ENCODE assay signal across 8 cellular contexts in the genomic region with DNA sequence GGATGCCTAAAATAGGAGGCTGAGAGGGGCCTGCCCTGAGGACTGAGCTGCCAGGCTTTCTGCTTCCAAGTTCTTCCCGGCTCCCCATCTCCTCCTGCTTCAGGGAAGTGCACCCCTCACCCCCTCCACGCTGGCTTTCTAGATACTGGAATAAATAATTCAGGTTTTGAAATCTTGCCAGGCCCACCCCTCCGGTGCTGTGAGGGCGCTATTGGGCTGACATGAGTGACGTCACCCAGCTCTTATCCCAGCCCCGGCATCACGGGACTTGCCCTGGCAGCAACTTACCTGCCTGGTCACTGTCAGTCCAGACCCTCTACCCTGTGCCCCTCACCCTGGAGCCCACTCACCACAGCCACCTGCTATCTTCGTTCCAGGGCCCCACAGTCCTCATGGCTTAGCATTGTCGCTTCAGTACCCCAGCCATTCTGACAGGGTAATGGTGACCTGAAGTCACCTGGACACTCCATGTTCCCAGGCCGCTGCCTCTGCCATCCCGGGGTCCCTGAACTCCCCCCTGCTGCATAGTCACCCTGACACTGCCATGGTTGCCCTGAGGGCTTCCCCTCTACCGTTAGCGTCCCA. TPM values are rescaled to one million over a fixed set of nuclear protein-coding genes. Genes with fewer than 3 reads are reported as not detected.
A peak's percentile ranks its signal among the peaks of the same experiment; 100 is the strongest.
DNase-seq lines count a peak whose midpoint lies in the region; ATAC-seq, FAIRE-seq and TF ChIP-seq lines count a peak whose summit lies in the region.

No MANE protein-coding gene starts in this region.

- no peak for TF ChIP-seq RAD21 in Ishikawa (IDR thresholded peaks at IDR 0.05; ENCODE audit: low read depth)

- peak overlapping the region; percentile 88 to 98 (median 92) for H3K4me2 ChIP-seq in BLaER1 treated with 17β-estradiol and CSF1 and Interleukin-3, amounts not matched to agents 10 nM and 100 nM

- no peaks in the 10 kb centered on the region for H3K9me3 ChIP-seq in BLaER1 treated with 17β-estradiol and CSF1 and Interleukin-3, amounts not matched to agents 10 nM and 100 nM (replicated peaks in 1 of 11)
- no peaks in the 10 kb centered on the region for H3K9me3 ChIP-seq in esophagus squamous epithelium
- no peaks in the 10 kb centered on the region for H3K9me3 ChIP-seq in muscle layer of duodenum (ENCODE audit: control insufficient read depth in 1 of 2, low read length in 2 of 2)
- H3K9me3 ChIP-seq in uterus, result no peaks in the 10 kb centered on the region

- H3K27ac Mint-ChIP-seq in activated CD8-positive, alpha-beta T cell treated with anti-CD3 and anti-CD28 coated beads, Interleukin-2, amount 10 ng/mL, durations not matched to agents 7 days and 5 days, result peak overlapping the region; percentile 82

- TF ChIP-seq CTCF in esophagus squamous epithelium (IDR thresholded peaks at IDR 0.05), result no peak
- no peak for TF ChIP-seq CTCF in uterus (IDR thresholded peaks at IDR 0.05)

- H3K27me3 Mint-ChIP-seq in activated CD8-positive, alpha-beta T cell treated with anti-CD3 and anti-CD28 coated beads, Interleukin-2, amount 10 ng/mL, durations not matched to agents 7 days and 5 days (ENCODE audit: low read depth), result peaks cover 17% of the 10 kb centered on the region

- peaks cover 15 to 37% (median 28%) of the 10 kb centered on the region in 10 experiments for H3K4me1 ChIP-seq in BLaER1 treated with 17β-estradiol and CSF1 and Interleukin-3, amounts not matched to agents 10 nM and 100 nM
- H3K4me1 ChIP-seq in esophagus squamous epithelium (peaks cover 19 to 46% (median 19%) of the 10 kb centered on the region in 3 donors), muscle layer of duodenum (ENCODE audit: control insufficient read depth in 1 of 2, insufficient read depth in 2 of 2, low read length in 2 of 2) (peaks cover 7 to 20% of the 10 kb centered on the region in 2 donors), uterus (peaks cover 6 to 8% of the 10 kb centered on the region in 2 donors)

- TF ChIP-seq POLR2A in esophagus squamous epithelium (IDR thresholded peaks at IDR 0.05), result no peak
- TF ChIP-seq POLR2A in uterus (IDR thresholded peaks at IDR 0.05), result peak in 1 of 2 donors; percentile 26

- H3K9me3 Mint-ChIP-seq in activated CD8-positive, alpha-beta T cell treated with anti-CD3 and anti-CD28 coated beads, Interleukin-2, amount 10 ng/mL, durations not matched to agents 7 days and 5 days (ENCODE audit: insufficient read depth), result no peaks in the 10 kb centered on the region

- H3K27ac ChIP-seq in BLaER1 treated with 17β-estradiol and CSF1 and Interleukin-3, amounts not matched to agents 10 nM and 100 nM, result peak overlapping the region in 3 of 11 experiments; percentile 3 to 44 (median 5); a peak in 3 of 22 replicates
- peak overlapping the region; percentile 24 to 75 (median 57) for H3K27ac ChIP-seq in esophagus squamous epithelium
- H3K27ac ChIP-seq in muscle layer of duodenum (ENCODE audit: low read length), result no peak overlapping the region
- H3K27ac ChIP-seq in uterus, result peak overlapping the region in 1 of 2 donors; percentile 23

- TF ChIP-seq EP300 in Ishikawa (IDR thresholded peaks at IDR 0.05; ENCODE audit: borderline replicate concordance), result no peak

- no peaks in the 10 kb centered on the region for H3K36me3 ChIP-seq in BLaER1 treated with 17β-estradiol and CSF1 and Interleukin-3, amounts not matched to agents 10 nM and 100 nM
- no peaks in the 10 kb centered on the region for H3K36me3 ChIP-seq in esophagus squamous epithelium
- no peaks in the 10 kb centered on the region for H3K36me3 ChIP-seq in muscle layer of duodenum (ENCODE audit: control insufficient read depth in 1 of 2, insufficient read depth in 2 of 2, low read length in 2 of 2)
- H3K36me3 ChIP-seq in uterus, result no peaks in the 10 kb centered on the region

- intact Hi-C loops in esophagus squamous epithelium (cut with DNase I), result loop anchor here (5.0 to 10.0 kb wide), 4 partner anchors 34 to 289 kb away; no protein-coding TSS in a partner anchor
- intact Hi-C loops in uterus (cut with DNase I; ENCODE audit: low total_unique reads), result loop anchor here (5.0 kb wide), 1 partner anchor 34 kb away; no protein-coding TSS in a partner anchor

- H3K4me3 ChIP-seq in BLaER1 treated with 17β-estradiol and CSF1 and Interleukin-3, amounts not matched to agents 10 nM and 100 nM, result peak overlapping the region in 5 of 10 experiments; percentile 60 to 75 (median 67); a peak in 8 of 20 replicates
- peak overlapping the region in 3 of 4 donors; percentile 43 to 68 (median 50) for H3K4me3 ChIP-seq in esophagus squamous epithelium
- peak overlapping the region; percentile 30 to 58 for H3K4me3 ChIP-seq in muscle layer of duodenum (ENCODE audit: low read depth in 1 of 2, low read length in 2 of 2)
- peak overlapping the region; percentile 15 to 41 for H3K4me3 ChIP-seq in uterus

- H3K9ac ChIP-seq in BLaER1 treated with 17β-estradiol and CSF1 and Interleukin-3, amounts not matched to agents 10 nM and 100 nM, result peak overlapping the region in 9 of 11 experiments; percentile 8 to 84 (median 75); a peak in 13 of 22 replicates

- peak; percentile 40 for DNase-seq in activated CD8-positive, alpha-beta T cell treated with anti-CD3 and anti-CD28 coated beads, Interleukin-2, amount 10 ng/mL, durations not matched to agents 7 days and 5 days
- no peak for DNase-seq in esophagus squamous epithelium (lab: John Stamatoyannopoulos, UW)
- peak; percentile 71 to 72 for DNase-seq in uterus
- DNase-seq in HTR-8/SVneo (ENCODE audit: insufficient read length, low spot score), result no peak
- DNase-seq in activated CD4-positive, CD25-positive, alpha-beta regulatory T cell treated with anti-CD3 and anti-CD28 coated beads, Interleukin-2, amount 50 U/mL, for 72 hours, result no peak

- no peaks in the 10 kb centered on the region; a peak in 1 of 22 replicates for H4K20me1 ChIP-seq in BLaER1 treated with 17β-estradiol and CSF1 and Interleukin-3, amounts not matched to agents 10 nM and 100 nM

- no peaks in the 10 kb centered on the region for H3K36me3 Mint-ChIP-seq in activated CD8-positive, alpha-beta T cell treated with anti-CD3 and anti-CD28 coated beads, Interleukin-2, amount 10 ng/mL, durations not matched to agents 7 days and 5 days (ENCODE audit: low read depth)

- no peak for FAIRE-seq in HTR-8/SVneo (lab: Jason Lieb, UNC)

- CTCF ChIA-PET in activated CD8-positive, alpha-beta T cell treated with anti-CD3 and anti-CD28 coated beads, Interleukin-2, amount 10 ng/mL, durations not matched to agents 7 days and 5 days (lab: Charles Lee), result interaction anchor here (0.8 to 3.2 kb wide), 17 partner anchors 9 to 347 kb away, joined by 3 to 62 read pairs (median 5); partner anchors contain the start of genes AHDC1, CD164L2, MAP3K6 and WASF2

- 4 to 7% methylated on average over 10 of the region's 13 CpGs for WGBS in esophagus squamous epithelium, 2 donors

- no peaks in the 10 kb centered on the region for H3K27me3 ChIP-seq in BLaER1 treated with 17β-estradiol and CSF1 and Interleukin-3, amounts not matched to agents 10 nM and 100 nM
- no peaks in the 10 kb centered on the region for H3K27me3 ChIP-seq in esophagus squamous epithelium
- no peaks in the 10 kb centered on the region for H3K27me3 ChIP-seq in muscle layer of duodenum (ENCODE audit: low read depth, low read length)
- H3K27me3 ChIP-seq in uterus, result no peaks in the 10 kb centered on the region

- ATAC-seq in activated CD8-positive, alpha-beta T cell treated with anti-CD3 and anti-CD28 coated beads, Interleukin-2, amount 10 ng/mL, durations not matched to agents 7 days and 5 days, result no peak

- peaks cover 25% of the 10 kb centered on the region for H3K4me1 Mint-ChIP-seq in activated CD8-positive, alpha-beta T cell treated with anti-CD3 and anti-CD28 coated beads, Interleukin-2, amount 10 ng/mL, durations not matched to agents 7 days and 5 days (ENCODE audit: low read depth)

- H3K4me3 Mint-ChIP-seq in activated CD8-positive, alpha-beta T cell treated with anti-CD3 and anti-CD28 coated beads, Interleukin-2, amount 10 ng/mL, durations not matched to agents 7 days and 5 days, result peak overlapping the region; percentile 74

- POLR2A ChIA-PET in activated CD8-positive, alpha-beta T cell treated with anti-CD3 and anti-CD28 coated beads, Interleukin-2, amount 10 ng/mL, durations not matched to agents 7 days and 5 days (lab: Charles Lee), result interaction anchor here (1.1 kb wide), 1 partner anchor 25 kb away, joined by 3 read pairs; the partner anchor contains the start of gene MAP3K6

TF ChIP-seq in Ishikawa, 13 proteins besides CTCF, POLR2A, EP300 and RAD21 (continues in another document):
- peak; percentile 62; the same call in 1 of the 2 replicates for TF ChIP-seq NFIC (IDR thresholded peaks at IDR 0.05)
- TF ChIP-seq, protein P1, sequence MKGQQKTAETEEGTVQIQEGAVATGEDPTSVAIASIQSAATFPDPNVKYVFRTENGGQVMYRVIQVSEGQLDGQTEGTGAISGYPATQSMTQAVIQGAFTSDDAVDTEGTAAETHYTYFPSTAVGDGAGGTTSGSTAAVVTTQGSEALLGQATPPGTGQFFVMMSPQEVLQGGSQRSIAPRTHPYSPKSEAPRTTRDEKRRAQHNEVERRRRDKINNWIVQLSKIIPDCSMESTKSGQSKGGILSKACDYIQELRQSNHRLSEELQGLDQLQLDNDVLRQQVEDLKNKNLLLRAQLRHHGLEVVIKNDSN (IDR thresholded peaks at IDR 0.05), result peak; percentile 57
- TF ChIP-seq YY1 (IDR thresholded peaks at IDR 0.05; ENCODE audit: low read depth), result no peak
- no peak for TF ChIP-seq TAF1 (IDR thresholded peaks at IDR 0.05; ENCODE audit: low read depth)

RNA-seq across cellular contexts. Expression of gene GPR3, which starts 0.8 kb away (rescaled TPM):
- total RNA-seq in activated CD8-positive, alpha-beta T cell treated with anti-CD3 and anti-CD28 coated beads, Interleukin-2, amount 10 ng/mL, durations not matched to agents 7 days and 5 days, result under 1 TPM; 0.47 to 0.66 TPM
- total RNA-seq in esophagus squamous epithelium (under 1 TPM in 1 of 4 donors, not detected in 3; 0.38 TPM), uterus (1 to 10 TPM in 1 of 4 donors, under 1 TPM in 1, not detected in 2; 0.55 to 1.9 TPM)

RNA-seq across cellular contexts. Expression of gene CD164L2, which starts 8.5 kb away (rescaled TPM):
- total RNA-seq in activated CD8-positive, alpha-beta T cell treated with anti-CD3 and anti-CD28 coated beads, Interleukin-2, amount 10 ng/mL, durations not matched to agents 7 days and 5 days, result not detected
- 10 to 100 TPM in 1 of 4 donors, 1 to 10 TPM in 3; 4.8 to 15.4 (median 6.5) TPM for total RNA-seq in esophagus squamous epithelium
- under 1 TPM in 1 of 4 donors, not detected in 3; 0.69 TPM for total RNA-seq in uterus

RNA-seq across cellular contexts. Expression of gene FCN3, which starts 17.0 kb away (rescaled TPM):
- total RNA-seq in activated CD8-positive, alpha-beta T cell treated with anti-CD3 and anti-CD28 coated beads, Interleukin-2, amount 10 ng/mL, durations not matched to agents 7 days and 5 days, result not detected
- total RNA-seq in esophagus squamous epithelium (1 to 10 TPM; 3.0 to 4.7 (median 4.3) TPM), uterus (1 to 10 TPM in 3 of 4 donors, not detected in 1; 2.1 to 4.7 (median 2.4) TPM)

RNA-seq across cellular contexts. Expression of gene MAP3K6, which starts 24.8 kb away (rescaled TPM):
- total RNA-seq in activated CD8-positive, alpha-beta T cell treated with anti-CD3 and anti-CD28 coated beads, Interleukin-2, amount 10 ng/mL, durations not matched to agents 7 days and 5 days, result 10 to 100 TPM in 1 of 2 experiments, 1 to 10 TPM in 1; 7.8 to 12.3 TPM
- total RNA-seq in esophagus squamous epithelium (100 to 1,000 TPM in 1 of 4 donors, 10 to 100 TPM in 3; 72.3 to 121 (median 76.9) TPM), uterus (100 to 1,000 TPM in 1 of 4 donors, 10 to 100 TPM in 3; 10.9 to 124 (median 16.5) TPM)

RNA-seq across cellular contexts. Expression of gene SYTL1, which starts 49.8 kb away (rescaled TPM):
- 10 to 100 TPM; 81.0 to 83.1 TPM for total RNA-seq in activated CD8-positive, alpha-beta T cell treated with anti-CD3 and anti-CD28 coated beads, Interleukin-2, amount 10 ng/mL, durations not matched to agents 7 days and 5 days
- total RNA-seq in esophagus squamous epithelium (100 to 1,000 TPM in 3 of 4 donors, 10 to 100 TPM in 1; 74.7 to 182 (median 125) TPM), uterus (10 to 100 TPM in 1 of 4 donors, 1 to 10 TPM in 2, not detected in 1; 1.6 to 11.3 (median 4.8) TPM)

Comparison
In these comparisons a context has a peak if more than half of its experiments do, and no peak if none do; other contexts are left out.
1. DNase-seq: peak in activated CD8-positive, alpha-beta T cell treated with anti-CD3 and anti-CD28 coated beads, Interleukin-2, amount 10 ng/mL, durations not matched to agents 7 days and 5 days (single experiment) and uterus (2 of 2); none in esophagus squamous epithelium (single experiment), HTR-8/SVneo (single experiment) and activated CD4-positive, CD25-positive, alpha-beta regulatory T cell treated with anti-CD3 and anti-CD28 coated beads, Interleukin-2, amount 50 U/mL, for 72 hours (single experiment).